In the genomic region with DNA sequence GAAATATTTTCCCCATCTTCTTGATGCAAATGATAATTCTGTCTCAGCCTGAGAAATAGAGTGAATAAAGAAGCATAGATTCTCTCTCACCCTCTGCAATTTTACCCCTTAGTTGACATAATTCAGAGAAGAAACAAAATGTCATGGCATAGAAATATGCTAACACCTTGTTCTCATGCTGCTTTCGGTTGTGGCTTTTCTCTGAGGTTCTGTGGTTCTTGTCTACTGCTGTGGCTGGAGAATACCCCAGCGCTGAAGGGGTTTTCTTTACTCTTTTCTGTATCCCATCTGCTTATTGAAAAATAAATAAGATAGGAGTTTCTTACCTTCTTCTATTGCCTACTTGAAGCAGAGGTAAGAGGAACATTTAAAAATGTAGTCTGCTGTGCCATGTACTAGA, we compare ENCODE assay signal across 19 cellular contexts. TPM values are rescaled to one million over a fixed set of nuclear protein-coding genes. Genes with fewer than 3 reads are reported as not detected.
DNase-seq lines count a peak whose midpoint lies in the region; ATAC-seq and TF ChIP-seq lines count a peak whose summit lies in the region.
"Had no signal": no experiment of that assay in that cellular context is flagged by ENCODE, and none has a peak within 500 bp of the region (broad histone marks: within the 10 kb centered on the region; RNA-seq: fewer than 3 reads in every experiment).

No MANE protein-coding gene starts in this region.

- no peak for TF ChIP-seq CTCF in CD4-positive, alpha-beta T cell (IDR thresholded peaks at IDR 0.05)

- H3K9me3 ChIP-seq in CD4-positive, alpha-beta T cell (ENCODE audit: control insufficient read depth, low read length) = no peaks in the 10 kb centered on the region
- H3K9me3 ChIP-seq in MG63 = no peaks in the 10 kb centered on the region
- H3K9me3 ChIP-seq: Caco-2, colonic mucosa, tibial nerve had no signal

- H3K4me3 ChIP-seq in MG63 = no peak overlapping the region
- H3K4me3 ChIP-seq: colonic mucosa, tibial nerve had no signal

- H3K27ac ChIP-seq in CD4-positive, alpha-beta T cell (ENCODE audit: low read depth, low read length) = no peak overlapping the region
- H3K27ac ChIP-seq: colonic mucosa, tibial nerve, VCaP had no signal

- H3K27me3 ChIP-seq in CD4-positive, alpha-beta T cell (ENCODE audit: control insufficient read depth, insufficient read depth, low read length) = no peaks in the 10 kb centered on the region
- H3K27me3 ChIP-seq in MG63 = no peaks in the 10 kb centered on the region
- H3K27me3 ChIP-seq: colonic mucosa, tibial nerve had no signal

- no peaks in the 10 kb centered on the region for H3K36me3 Mint-ChIP-seq in CD4-positive, alpha-beta T cell (ENCODE audit: low read depth)
- no peaks in the 10 kb centered on the region for H3K36me3 Mint-ChIP-seq in activated CD8-positive, alpha-beta T cell treated with anti-CD3 and anti-CD28 coated beads, Interleukin-2, amount 10 ng/mL, durations not matched to agents 7 days and 5 days (ENCODE audit: low read depth)
- H3K36me3 Mint-ChIP-seq: memory B cell had no signal

- intact Hi-C loops in CD4-positive, alpha-beta T cell (cut with DNase I, micrococcal nuclease) = no loop called here

- no peaks in the 10 kb centered on the region for H3K9me3 Mint-ChIP-seq in CD4-positive, alpha-beta T cell
- no peaks in the 10 kb centered on the region for H3K9me3 Mint-ChIP-seq in activated CD8-positive, alpha-beta T cell treated with anti-CD3 and anti-CD28 coated beads, Interleukin-2, amount 10 ng/mL, durations not matched to agents 7 days and 5 days (ENCODE audit: insufficient read depth)
- H3K9me3 Mint-ChIP-seq: memory B cell had no signal

- H3K4me1 Mint-ChIP-seq in CD4-positive, alpha-beta T cell (ENCODE audit: low read depth) = peaks cover 11% of the 10 kb centered on the region
- H3K4me1 Mint-ChIP-seq in activated CD8-positive, alpha-beta T cell treated with anti-CD3 and anti-CD28 coated beads, Interleukin-2, amount 10 ng/mL, durations not matched to agents 7 days and 5 days (ENCODE audit: low read depth) = peaks cover 15% of the 10 kb centered on the region
- H3K4me1 Mint-ChIP-seq: memory B cell had no signal

- no peaks in the 10 kb centered on the region for H3K27me3 Mint-ChIP-seq in CD4-positive, alpha-beta T cell
- peaks cover 35% of the 10 kb centered on the region for H3K27me3 Mint-ChIP-seq in activated CD8-positive, alpha-beta T cell treated with anti-CD3 and anti-CD28 coated beads, Interleukin-2, amount 10 ng/mL, durations not matched to agents 7 days and 5 days (ENCODE audit: low read depth)
- H3K27me3 Mint-ChIP-seq: memory B cell had no signal

- no peak for DNase-seq in CD4-positive, alpha-beta T cell
- peak; percentile 68 for DNase-seq in activated CD8-positive, alpha-beta T cell treated with anti-CD3 and anti-CD28 coated beads, Interleukin-2, amount 10 ng/mL, durations not matched to agents 7 days and 5 days
- no peak for DNase-seq in MG63
- DNase-seq in activated effector memory CD4-positive, alpha-beta T cell treated with Interleukin-2 at 50 U/mL for 16 hours = no peak
- DNase-seq in hepatic stellate cell (ENCODE audit: low spot score) = no peak
- no peak for DNase-seq in NCI-H82 (lab: John Stamatoyannopoulos, UW)
- DNase-seq: activated CD8-positive, alpha-beta memory T cell treated with anti-CD3 and anti-CD28 coated beads, Interleukin-2, amount 50 U/mL, for 4 hours; Caco-2; colonic mucosa; glutamatergic neuron; NCI-H1694 treated with DMSO at 0.1 percent for 48 hours; NCI-H526; right cardiac atrium; stimulated activated CD4-positive, alpha-beta T cell treated with anti-CD3 and anti-CD28 coated beads, Interleukin-1b, Interleukin-23, amount 100 ng/mL, for 48 hours had no signal

- H3K36me3 ChIP-seq in MG63 = no peaks in the 10 kb centered on the region
- H3K36me3 ChIP-seq: colonic mucosa, tibial nerve had no signal

- CTCF ChIA-PET in CD4-positive, alpha-beta T cell (lab: Charles Lee) = no interaction called here
- CTCF ChIA-PET in activated CD8-positive, alpha-beta T cell treated with anti-CD3 and anti-CD28 coated beads, Interleukin-2, amount 10 ng/mL, durations not matched to agents 7 days and 5 days (lab: Charles Lee) = no interaction called here

- H3K4me3 Mint-ChIP-seq in CD4-positive, alpha-beta T cell = no peak overlapping the region
- no peak overlapping the region for H3K4me3 Mint-ChIP-seq in activated CD8-positive, alpha-beta T cell treated with anti-CD3 and anti-CD28 coated beads, Interleukin-2, amount 10 ng/mL, durations not matched to agents 7 days and 5 days
- H3K4me3 Mint-ChIP-seq: memory B cell had no signal

- peak; percentile 39 for ATAC-seq in CD4-positive, alpha-beta T cell (ENCODE audit: poor library complexity)
- ATAC-seq in GM18907 (IDR thresholded peaks at IDR 0.05; ENCODE audit: unreplicated experiment) (peak; percentile 92), HG03159 (IDR thresholded peaks at IDR 0.05; ENCODE audit: unreplicated experiment) (peak; percentile 70)
- ATAC-seq in activated CD8-positive, alpha-beta T cell treated with anti-CD3 and anti-CD28 coated beads, Interleukin-2, amount 10 ng/mL, durations not matched to agents 7 days and 5 days = peak; percentile 92
- ATAC-seq: right cardiac atrium had no signal

- H3K27ac Mint-ChIP-seq in CD4-positive, alpha-beta T cell = no peak overlapping the region
- H3K27ac Mint-ChIP-seq in activated CD8-positive, alpha-beta T cell treated with anti-CD3 and anti-CD28 coated beads, Interleukin-2, amount 10 ng/mL, durations not matched to agents 7 days and 5 days = no peak overlapping the region
- H3K27ac Mint-ChIP-seq: memory B cell had no signal

- POLR2A ChIA-PET in CD4-positive, alpha-beta T cell (lab: Charles Lee) = no interaction called here
- POLR2A ChIA-PET in activated CD8-positive, alpha-beta T cell treated with anti-CD3 and anti-CD28 coated beads, Interleukin-2, amount 10 ng/mL, durations not matched to agents 7 days and 5 days (lab: Charles Lee) = no interaction called here

RNA-seq across cellular contexts. Expression of a gene that starts 15.4 kb away (rescaled TPM):
- total RNA-seq in CD4-positive, alpha-beta T cell = 1 to 10 TPM; 2.4 to 2.5 TPM
- total RNA-seq in activated CD8-positive, alpha-beta T cell treated with anti-CD3 and anti-CD28 coated beads, Interleukin-2, amount 10 ng/mL, durations not matched to agents 7 days and 5 days = 1 to 10 TPM; 1.7 to 2.0 TPM
- total RNA-seq in MG63 (2014; rRNA removed; shearing (Covaris generic); ENCODE audit: low replicate concordance) = not detected in 2 replicates

Comparison
In these comparisons a context has a peak if more than half of its experiments do, and no peak if none do; other contexts are left out.
1. ATAC-seq: peak in every context shown above with its lines; median percentile 92 in GM18907; 92 in activated CD8-positive, alpha-beta T cell treated with anti-CD3 and anti-CD28 coated beads, Interleukin-2, amount 10 ng/mL, durations not matched to agents 7 days and 5 days; 70 in HG03159; 39 in CD4-positive, alpha-beta T cell.